19 cellular contexts compared by ENCODE assay signal in the genomic region with DNA sequence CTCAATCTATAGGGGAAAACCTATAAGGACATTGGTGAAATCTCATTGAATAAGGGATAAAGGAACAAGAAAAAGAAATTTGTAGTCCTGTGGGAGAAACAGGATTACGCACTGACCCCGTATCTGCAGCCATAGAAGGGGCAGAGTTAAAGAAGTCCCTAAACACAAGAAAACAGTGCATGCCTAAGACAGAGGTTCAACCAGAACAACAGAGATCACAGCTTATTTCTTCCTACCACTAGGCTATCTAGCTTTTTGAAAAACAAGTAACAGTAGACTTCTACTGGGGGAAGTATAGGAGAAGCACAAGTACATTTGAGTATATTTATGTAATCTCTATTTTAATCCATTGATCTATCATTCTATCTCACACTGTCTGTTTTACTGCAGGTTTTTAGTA.
"Had no signal": no experiment of that assay in that cellular context is flagged by ENCODE, and none has a peak within 500 bp of the region (broad histone marks: within the 10 kb centered on the region; RNA-seq: fewer than 3 reads in every experiment).

No MANE protein-coding gene starts in this region.

- H3K4me3 ChIP-seq: left lung, lower lobe of right lung, sigmoid colon, skin epidermis, tibial nerve, upper lobe of right lung, vagina had no signal

- H3K9me3 ChIP-seq: sigmoid colon, testis, upper lobe of right lung had no signal

- DNase-seq: erythroblast; foreskin keratinocyte; immature natural killer cell; left lung; lower lobe of right lung; natural killer cell; posterior cingulate gyrus; sigmoid colon; stimulated activated CD4-positive, alpha-beta T cell treated with anti-CD3 and anti-CD28 coated beads, Interleukin-2, amount 100 ng/mL, for 24 hours; stimulated activated CD4-positive, alpha-beta T cell treated with anti-CD3 and anti-CD28 coated beads, Interleukin-4, amount 100 ng/mL, for 4 hours; stimulated activated naive B cell treated with anti-CD40 and anti-IgM and Interleukin-4, amounts not matched to agents 10 μg/mL and 1 μg/mL and 100 μg/mL, for 72 hours; stimulated activated naive CD8-positive, alpha-beta T cell treated with anti-CD3 and anti-CD28 coated beads, Interleukin-15, amount 100 ng/mL, for 72 hours; testis; upper lobe of right lung had no signal

- H3K36me3 ChIP-seq: left lung, lower lobe of right lung, sigmoid colon, tibial nerve, upper lobe of right lung, vagina had no signal

- FAIRE-seq: endothelial cell of umbilical vein, keratinocyte had no signal

- ATAC-seq: foreskin keratinocyte; left lung; lower lobe of right lung; natural killer cell; stimulated activated naive B cell treated with anti-CD40 and anti-IgM and Interleukin-4, amounts not matched to agents 10 μg/mL and 1 μg/mL and 100 μg/mL, for 72 hours; stimulated activated naive CD8-positive, alpha-beta T cell treated with anti-CD3 and anti-CD28 coated beads, Interleukin-15, amount 100 ng/mL, for 72 hours; upper lobe of right lung had no signal

- H3K4me1 ChIP-seq: foreskin keratinocyte, left lung, lower lobe of right lung, sigmoid colon, testis, tibial nerve, upper lobe of right lung, vagina had no signal

- H3K27me3 ChIP-seq: foreskin keratinocyte, left lung, sigmoid colon, testis, tibial nerve, upper lobe of right lung, vagina had no signal

- H3K27ac ChIP-seq: foreskin keratinocyte, left lung, lower lobe of right lung, sigmoid colon, skin epidermis, testis, tibial nerve, upper lobe of right lung, vagina had no signal
